8 cellular contexts compared by ENCODE assay signal in the genomic region with DNA sequence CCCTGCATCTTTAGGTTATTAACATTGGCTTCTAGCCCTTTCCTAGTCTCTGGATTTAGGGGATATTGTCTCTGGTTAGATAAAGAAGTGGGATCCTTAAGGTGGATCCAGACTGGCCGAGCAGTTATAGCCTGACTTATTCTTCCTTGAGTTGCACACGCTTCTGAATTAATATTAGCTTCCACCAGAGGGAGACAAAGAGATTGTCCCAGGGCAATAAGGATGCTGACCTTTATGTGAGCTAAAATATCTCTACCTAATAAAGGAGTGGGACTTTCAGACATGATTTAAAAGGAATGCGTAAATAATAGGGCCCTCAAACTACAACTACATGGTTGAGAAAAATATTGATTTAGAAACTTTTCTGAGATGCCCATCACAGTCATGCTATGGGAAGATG.
A peak's percentile ranks its signal among the peaks of the same experiment; 100 is the strongest.
DNase-seq lines count a peak whose midpoint lies in the region; ATAC-seq, FAIRE-seq and TF ChIP-seq lines count a peak whose summit lies in the region.

No MANE protein-coding gene starts in this region.

- no peak for FAIRE-seq in GM19239 (lab: Jason Lieb, UNC)

- CTCF ChIA-PET in activated CD8-positive, alpha-beta T cell treated with anti-CD3 and anti-CD28 coated beads for 36 hours (lab: Charles Lee), result interaction anchor here (0.6 to 1.1 kb wide), 3 partner anchors 21 to 297 kb away, joined by 3 to 4 read pairs (median 3); no protein-coding TSS in a partner anchor
- CTCF ChIA-PET in activated CD8-positive, alpha-beta T cell treated with anti-CD3 and anti-CD28 coated beads, Interleukin-2, amount 10 ng/mL, durations not matched to agents 7 days and 5 days (lab: Charles Lee), result interaction anchor here (0.6 to 1.4 kb wide), 6 partner anchors 9 to 1211 kb away, joined by 3 read pairs; no protein-coding TSS in a partner anchor

- intact Hi-C loops in activated CD8-positive, alpha-beta T cell treated with anti-CD3 and anti-CD28 coated beads for 36 hours (cut with micrococcal nuclease), result no loop called here

- no peak overlapping the region for H3K9ac ChIP-seq in NT2/D1 (ENCODE audit: insufficient read length, low read depth)

- no peaks in the 10 kb centered on the region for H3K27me3 Mint-ChIP-seq in activated CD8-positive, alpha-beta T cell treated with anti-CD3 and anti-CD28 coated beads for 36 hours
- no peaks in the 10 kb centered on the region for H3K27me3 Mint-ChIP-seq in activated CD8-positive, alpha-beta T cell treated with anti-CD3 and anti-CD28 coated beads, Interleukin-2, amount 10 ng/mL, durations not matched to agents 7 days and 5 days (ENCODE audit: low read depth)

- DNase-seq in activated CD8-positive, alpha-beta T cell treated with anti-CD3 and anti-CD28 coated beads for 36 hours, result no peak
- no peak for DNase-seq in activated CD8-positive, alpha-beta T cell treated with anti-CD3 and anti-CD28 coated beads, Interleukin-2, amount 10 ng/mL, durations not matched to agents 7 days and 5 days
- DNase-seq in NT2/D1 (ENCODE audit: low read depth, low spot score), result peak; percentile 57
- peak; percentile 2 for DNase-seq in fibroblast of villous mesenchyme (ENCODE audit: low read depth)
- no peak for DNase-seq in cerebellum (ENCODE audit: low spot score)
- DNase-seq in DMS153 treated with DMSO at 0.1 percent for 48 hours (lab: John Stamatoyannopoulos, UW; ENCODE audit: unreplicated experiment), result no peak
- DNase-seq in GM19239 (ENCODE audit: insufficient read length, low spot score), result no peak

- H3K4me3 Mint-ChIP-seq in activated CD8-positive, alpha-beta T cell treated with anti-CD3 and anti-CD28 coated beads for 36 hours, result no peak overlapping the region
- no peak overlapping the region for H3K4me3 Mint-ChIP-seq in activated CD8-positive, alpha-beta T cell treated with anti-CD3 and anti-CD28 coated beads, Interleukin-2, amount 10 ng/mL, durations not matched to agents 7 days and 5 days

- no peaks in the 10 kb centered on the region for H3K4me1 ChIP-seq in NT2/D1 (ENCODE audit: insufficient read depth, insufficient read length)

- POLR2A ChIA-PET in activated CD8-positive, alpha-beta T cell treated with anti-CD3 and anti-CD28 coated beads for 36 hours (lab: Charles Lee), result no interaction called here
- POLR2A ChIA-PET in activated CD8-positive, alpha-beta T cell treated with anti-CD3 and anti-CD28 coated beads, Interleukin-2, amount 10 ng/mL, durations not matched to agents 7 days and 5 days (lab: Charles Lee), result no interaction called here

- H3K36me3 ChIP-seq in NT2/D1 (ENCODE audit: insufficient read depth, insufficient read length, low read length), result no peaks in the 10 kb centered on the region

- H3K4me3 ChIP-seq in NT2/D1 (ENCODE audit: insufficient read length, low read depth) (no peak overlapping the region), fibroblast of villous mesenchyme (ENCODE audit: low read depth, low read length) (no peak overlapping the region)

- peaks cover 3% of the 10 kb centered on the region for H3K9me3 Mint-ChIP-seq in activated CD8-positive, alpha-beta T cell treated with anti-CD3 and anti-CD28 coated beads for 36 hours
- H3K9me3 Mint-ChIP-seq in activated CD8-positive, alpha-beta T cell treated with anti-CD3 and anti-CD28 coated beads, Interleukin-2, amount 10 ng/mL, durations not matched to agents 7 days and 5 days (ENCODE audit: insufficient read depth), result no peaks in the 10 kb centered on the region

- ATAC-seq in activated CD8-positive, alpha-beta T cell treated with anti-CD3 and anti-CD28 coated beads for 36 hours, result no peak
- ATAC-seq in activated CD8-positive, alpha-beta T cell treated with anti-CD3 and anti-CD28 coated beads, Interleukin-2, amount 10 ng/mL, durations not matched to agents 7 days and 5 days, result no peak
- ATAC-seq in HG03045 (IDR thresholded peaks at IDR 0.05; ENCODE audit: unreplicated experiment), result peak; percentile 66

- no peaks in the 10 kb centered on the region for H3K36me3 Mint-ChIP-seq in activated CD8-positive, alpha-beta T cell treated with anti-CD3 and anti-CD28 coated beads for 36 hours (ENCODE audit: low read depth)
- no peaks in the 10 kb centered on the region for H3K36me3 Mint-ChIP-seq in activated CD8-positive, alpha-beta T cell treated with anti-CD3 and anti-CD28 coated beads, Interleukin-2, amount 10 ng/mL, durations not matched to agents 7 days and 5 days (ENCODE audit: low read depth)

- no peaks in the 10 kb centered on the region for H3K4me1 Mint-ChIP-seq in activated CD8-positive, alpha-beta T cell treated with anti-CD3 and anti-CD28 coated beads for 36 hours (ENCODE audit: low read depth)
- H3K4me1 Mint-ChIP-seq in activated CD8-positive, alpha-beta T cell treated with anti-CD3 and anti-CD28 coated beads, Interleukin-2, amount 10 ng/mL, durations not matched to agents 7 days and 5 days (ENCODE audit: low read depth), result no peaks in the 10 kb centered on the region

- H3K27ac Mint-ChIP-seq in activated CD8-positive, alpha-beta T cell treated with anti-CD3 and anti-CD28 coated beads for 36 hours, result no peak overlapping the region
- no peak overlapping the region for H3K27ac Mint-ChIP-seq in activated CD8-positive, alpha-beta T cell treated with anti-CD3 and anti-CD28 coated beads, Interleukin-2, amount 10 ng/mL, durations not matched to agents 7 days and 5 days

- H3K9me3 ChIP-seq in NT2/D1 (ENCODE audit: insufficient read depth, low read length), result peaks cover 5% of the 10 kb centered on the region; the same call in 1 of the 2 replicates

- H3K27me3 ChIP-seq in NT2/D1 (ENCODE audit: insufficient read depth, insufficient read length), result no peaks in the 10 kb centered on the region

- peak; percentile 47 for TF ChIP-seq CTCF in activated CD8-positive, alpha-beta T cell treated with anti-CD3 and anti-CD28 coated beads for 36 hours (IDR thresholded peaks at IDR 0.05)
- TF ChIP-seq CTCF in fibroblast of villous mesenchyme (IDR thresholded peaks at IDR 0.05; ENCODE audit: insufficient read depth, low read depth, low read length), result peak; percentile 26

Comparison
In these comparisons a context has a peak if more than half of its experiments do, and no peak if none do; other contexts are left out.
1. DNase-seq: peak in NT2/D1 (single experiment) and fibroblast of villous mesenchyme (single experiment); none in activated CD8-positive, alpha-beta T cell treated with anti-CD3 and anti-CD28 coated beads for 36 hours (single experiment), activated CD8-positive, alpha-beta T cell treated with anti-CD3 and anti-CD28 coated beads, Interleukin-2, amount 10 ng/mL, durations not matched to agents 7 days and 5 days (single experiment), cerebellum (single experiment), DMS153 treated with DMSO at 0.1 percent for 48 hours (single experiment) and GM19239 (single experiment).